Comparison of ENCODE assay signal across 24 cellular contexts in the genomic region with DNA sequence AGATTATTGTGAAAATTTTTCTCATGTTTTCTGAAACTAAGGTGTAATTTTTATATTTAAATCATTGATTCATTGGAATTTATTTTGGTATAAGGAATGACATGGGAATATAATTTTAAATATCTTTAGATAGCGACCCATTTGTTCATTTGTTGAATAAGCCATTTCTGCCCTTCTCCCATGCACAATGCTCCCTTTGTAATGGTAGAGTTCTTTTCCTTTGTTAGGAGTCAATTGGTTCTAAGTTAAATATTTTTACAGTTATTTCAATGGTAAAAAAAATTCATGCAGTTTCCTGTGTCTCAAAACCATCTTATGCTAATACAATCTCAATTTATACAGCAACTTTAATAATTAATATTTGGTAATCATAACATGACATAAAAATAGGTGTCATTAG.
"Had no signal": no experiment of that assay in that cellular context is flagged by ENCODE, and none has a peak within 500 bp of the region (broad histone marks: within the 10 kb centered on the region; RNA-seq: fewer than 3 reads in every experiment).

No MANE protein-coding gene starts in this region.

- H3K36me3 ChIP-seq: neutrophil, pancreas, right lobe of liver, sigmoid colon, stomach, thoracic aorta, thyroid gland, tibial nerve, upper lobe of left lung, vagina had no signal

- H3K4me3 ChIP-seq: pancreas, psoas muscle, right lobe of liver, sigmoid colon, stomach, thoracic aorta, thyroid gland, tibial nerve, upper lobe of left lung, vagina had no signal

- H3K27ac ChIP-seq: neutrophil, pancreas, psoas muscle, right lobe of liver, sigmoid colon, stomach, thoracic aorta, thyroid gland, tibial nerve, upper lobe of left lung, vagina had no signal

- DNase-seq: naive B cell; naive thymus-derived CD8-positive, alpha-beta T cell; nephron progenitor cell; nucleus accumbens; psoas muscle; right cardiac atrium; right lobe of liver; sigmoid colon; small intestine; stimulated activated CD4-positive, alpha-beta T cell treated with anti-CD3 and anti-CD28 coated beads, Interleukin-15, amount 100 ng/mL, for 24 hours; stimulated activated CD4-positive, alpha-beta T cell treated with anti-CD3 and anti-CD28 coated beads, Interleukin-2, amount 100 ng/mL, for 24 hours; stimulated activated CD4-positive, alpha-beta T cell treated with anti-CD3 and anti-CD28 coated beads, Interleukin-2, amount 100 ng/mL, for 48 hours; stimulated activated CD4-positive, alpha-beta T cell treated with anti-CD3 and anti-CD28 coated beads, Interleukin-4, amount 100 ng/mL, for 24 hours; stimulated activated naive B cell treated with anti-CD40 and anti-IgM and Interleukin-4, amounts not matched to agents 10 μg/mL and 1 μg/mL and 100 μg/mL, for 72 hours; stimulated activated naive CD4-positive, alpha-beta T cell treated with Interleukin-2 at 50 U/mL for 16 hours; stomach; thyroid gland; trophoblast cell; upper lobe of left lung had no signal

- H3K4me1 ChIP-seq: pancreas, psoas muscle, right lobe of liver, sigmoid colon, stomach, thyroid gland, tibial nerve, upper lobe of left lung, vagina had no signal

- H3K9me3 ChIP-seq: neutrophil, pancreas, psoas muscle, right lobe of liver, thoracic aorta, thyroid gland, upper lobe of left lung, vagina had no signal

- H3K27me3 ChIP-seq: neutrophil, pancreas, right lobe of liver, sigmoid colon, stomach, thyroid gland, tibial nerve, upper lobe of left lung, vagina had no signal
